Comparison of ENCODE assay signal across 13 cellular contexts in the genomic region with DNA sequence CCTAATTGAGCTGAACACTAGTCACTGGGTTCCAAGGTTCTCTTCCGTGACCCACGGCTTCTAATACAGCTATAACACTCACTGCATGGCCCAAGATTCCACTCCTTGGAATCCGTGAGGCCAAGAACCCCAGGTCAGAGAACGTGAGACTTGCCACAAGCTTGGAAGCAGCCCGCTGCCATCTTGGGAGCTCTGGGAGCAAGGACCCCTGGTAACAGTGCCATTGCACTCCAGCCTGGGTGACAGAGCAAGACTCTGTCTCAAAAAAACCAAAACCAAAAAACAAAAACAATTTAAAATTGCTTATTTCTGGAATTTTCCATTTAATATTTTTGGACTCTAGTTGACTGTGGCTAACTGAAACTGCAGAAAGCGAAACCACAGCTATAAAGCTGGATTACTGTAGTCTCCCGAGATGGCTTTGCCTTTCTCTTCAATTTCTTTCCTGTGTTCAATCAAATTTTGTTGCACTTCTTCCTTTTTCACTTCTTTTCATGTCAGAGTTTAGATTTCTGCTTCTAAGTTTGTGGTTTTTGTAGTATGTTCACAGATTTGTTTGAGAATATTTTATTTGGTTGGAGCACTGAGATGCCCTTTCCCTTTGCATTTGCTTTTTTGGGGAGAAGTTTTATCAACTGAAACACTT. TPM values are rescaled to one million over a fixed set of nuclear protein-coding genes. Genes with fewer than 3 reads are reported as not detected.
DNase-seq lines count a peak whose midpoint lies in the region; ATAC-seq and TF ChIP-seq lines count a peak whose summit lies in the region.
"Had no signal": no experiment of that assay in that cellular context is flagged by ENCODE, and none has a peak within 500 bp of the region (broad histone marks: within the 10 kb centered on the region; RNA-seq: fewer than 3 reads in every experiment).

No MANE protein-coding gene starts in this region.

- peaks cover 3% of the 10 kb centered on the region for H3K9me3 Mint-ChIP-seq in activated naive CD8-positive, alpha-beta T cell treated with anti-CD3 and anti-CD28 coated beads, Interleukin-2, amount 10 ng/mL, durations not matched to agents 7 days and 5 days
- peaks cover 4% of the 10 kb centered on the region for H3K9me3 Mint-ChIP-seq in activated naive CD8-positive, alpha-beta T cell treated with anti-CD3 and anti-CD28 coated beads for 36 hours
- H3K9me3 Mint-ChIP-seq in stimulated activated naive CD8-positive, alpha-beta T cell treated with anti-CD3 and anti-CD28 coated beads, Interleukin-15, amount 100 ng/mL, for 72 hours = no peaks in the 10 kb centered on the region

- no peak overlapping the region for H2AK5ac ChIP-seq in mesenchymal stem cell (ENCODE audit: low read length, severe bottlenecking)

- ATAC-seq in activated naive CD8-positive, alpha-beta T cell treated with anti-CD3 and anti-CD28 coated beads, Interleukin-2, amount 10 ng/mL, durations not matched to agents 7 days and 5 days (ENCODE audit: low read depth) = peak; percentile 14
- ATAC-seq in upper lobe of left lung (ENCODE audit: low FRiP score in 2 of 2) = no peak
- no peak for ATAC-seq in stimulated activated naive CD8-positive, alpha-beta T cell treated with anti-CD3 and anti-CD28 coated beads, Interleukin-15, amount 100 ng/mL, for 72 hours
- ATAC-seq: esophagus mucosa had no signal

- H3K4me3 Mint-ChIP-seq in activated naive CD8-positive, alpha-beta T cell treated with anti-CD3 and anti-CD28 coated beads, Interleukin-2, amount 10 ng/mL, durations not matched to agents 7 days and 5 days = no peak overlapping the region
- H3K4me3 Mint-ChIP-seq in activated naive CD8-positive, alpha-beta T cell treated with anti-CD3 and anti-CD28 coated beads for 36 hours = no peak overlapping the region
- no peak overlapping the region for H3K4me3 Mint-ChIP-seq in stimulated activated naive CD8-positive, alpha-beta T cell treated with anti-CD3 and anti-CD28 coated beads, Interleukin-15, amount 100 ng/mL, for 72 hours

- POLR2A ChIA-PET in activated naive CD8-positive, alpha-beta T cell treated with anti-CD3 and anti-CD28 coated beads, Interleukin-2, amount 10 ng/mL, durations not matched to agents 7 days and 5 days (lab: Charles Lee) = interaction anchor here (0.9 to 4.8 kb wide), 9 partner anchors 9 to 366 kb away, joined by 3 to 125 read pairs (median 4); a partner anchor contains a TSS

- H3K23ac ChIP-seq in mesenchymal stem cell (ENCODE audit: low read length in 2 of 2) = no peak overlapping the region

- peak overlapping the region; percentile 91 for H3K4me2 ChIP-seq in OCI-LY3 (ENCODE audit: low read length)
- H3K4me2 ChIP-seq in mesenchymal stem cell (ENCODE audit: low read length, poor library complexity, severe bottlenecking) = no peak overlapping the region

- no peak overlapping the region for H2BK15ac ChIP-seq in mesenchymal stem cell (ENCODE audit: low read depth, poor library complexity, severe bottlenecking)

- H3K18ac ChIP-seq in mesenchymal stem cell (ENCODE audit: low read depth in 1 of 2, low read length in 2 of 2) = no peak overlapping the region

- H3K4me3 ChIP-seq in OCI-LY3 (ENCODE audit: low read length) = peak overlapping the region; percentile 74
- peak overlapping the region in 1 of 2 experiments; percentile 50 for H3K4me3 ChIP-seq in mesenchymal stem cell (ENCODE audit: insufficient read depth in 1 of 2, low read depth in 1 of 2, low read length in 2 of 2)
- peak overlapping the region in 3 of 4 donors; percentile 12 to 36 (median 15) for H3K4me3 ChIP-seq in upper lobe of left lung

- peaks cover 25% of the 10 kb centered on the region for H3K4me1 Mint-ChIP-seq in activated naive CD8-positive, alpha-beta T cell treated with anti-CD3 and anti-CD28 coated beads, Interleukin-2, amount 10 ng/mL, durations not matched to agents 7 days and 5 days
- H3K4me1 Mint-ChIP-seq in activated naive CD8-positive, alpha-beta T cell treated with anti-CD3 and anti-CD28 coated beads for 36 hours = peaks cover 34% of the 10 kb centered on the region
- H3K4me1 Mint-ChIP-seq in stimulated activated naive CD8-positive, alpha-beta T cell treated with anti-CD3 and anti-CD28 coated beads, Interleukin-15, amount 100 ng/mL, for 72 hours = peaks cover 18% of the 10 kb centered on the region

- no peak for DNase-seq in activated naive CD8-positive, alpha-beta T cell treated with anti-CD3 and anti-CD28 coated beads, Interleukin-2, amount 10 ng/mL, durations not matched to agents 7 days and 5 days
- DNase-seq in activated naive CD8-positive, alpha-beta T cell treated with anti-CD3 and anti-CD28 coated beads for 36 hours = no peak
- DNase-seq in mesenchymal stem cell (peak; percentile 9), upper lobe of left lung (no peak), EL (no peak)
- no peak for DNase-seq in activated CD8-positive, alpha-beta memory T cell treated with anti-CD3 and anti-CD28 coated beads for 24 hours
- DNase-seq in stimulated activated naive CD8-positive, alpha-beta T cell treated with anti-CD3 and anti-CD28 coated beads, Interleukin-15, amount 100 ng/mL, for 72 hours = no peak
- DNase-seq: ACHN, left cardiac atrium, NCI-H524 treated with DMSO at 0.1 percent for 48 hours, trophoblast cell had no signal

- H3K9me3 ChIP-seq in OCI-LY3 (ENCODE audit: insufficient read depth, low read length) (no peaks in the 10 kb centered on the region), mesenchymal stem cell (ENCODE audit: control insufficient read depth, low read length) (peaks cover 7% of the 10 kb centered on the region), upper lobe of left lung (peaks cover 0 to 8% (median 2%) of the 10 kb centered on the region in 4 donors)

- H2AFZ ChIP-seq in OCI-LY3 (ENCODE audit: low read depth, low read length) (no peak overlapping the region), mesenchymal stem cell (ENCODE audit: low read depth, low read length) (no peak overlapping the region)

- H4K91ac ChIP-seq in mesenchymal stem cell (ENCODE audit: low read length) = no peak overlapping the region

- H3K36me3 ChIP-seq in OCI-LY3 (replicated peaks; ENCODE audit: low read depth, low read length) = peaks cover 12% of the 10 kb centered on the region
- peaks cover 2 to 4% of the 10 kb centered on the region in 2 experiments for H3K36me3 ChIP-seq in mesenchymal stem cell (ENCODE audit: control insufficient read depth in 1 of 2, insufficient read depth in 2 of 2, low read depth in 1 of 2, low read length in 2 of 2)
- H3K36me3 ChIP-seq in upper lobe of left lung = no peaks in the 10 kb centered on the region

- H3K9ac ChIP-seq in OCI-LY3 (ENCODE audit: low read length) (peak overlapping the region; percentile 51), mesenchymal stem cell (ENCODE audit: low read length) (peak overlapping the region; percentile 68)

- H4K20me1 ChIP-seq in OCI-LY3 (ENCODE audit: insufficient read depth, low read length) = peaks cover 26% of the 10 kb centered on the region

- H2BK5ac ChIP-seq in mesenchymal stem cell (ENCODE audit: low read depth, low read length, poor library complexity, severe bottlenecking) = no peak overlapping the region

- peaks cover 16% of the 10 kb centered on the region for H3K36me3 Mint-ChIP-seq in activated naive CD8-positive, alpha-beta T cell treated with anti-CD3 and anti-CD28 coated beads, Interleukin-2, amount 10 ng/mL, durations not matched to agents 7 days and 5 days
- peaks cover 22% of the 10 kb centered on the region for H3K36me3 Mint-ChIP-seq in activated naive CD8-positive, alpha-beta T cell treated with anti-CD3 and anti-CD28 coated beads for 36 hours

- peak overlapping the region; percentile 68 for H3K27ac ChIP-seq in OCI-LY3 (ENCODE audit: low read length)
- H3K27ac ChIP-seq in mesenchymal stem cell (ENCODE audit: low read length, poor library complexity, severe bottlenecking) = no peak overlapping the region
- H3K27ac ChIP-seq in upper lobe of left lung = peak overlapping the region in 3 of 4 donors; percentile 0 to 48 (median 2)

- H3K27ac Mint-ChIP-seq in activated naive CD8-positive, alpha-beta T cell treated with anti-CD3 and anti-CD28 coated beads, Interleukin-2, amount 10 ng/mL, durations not matched to agents 7 days and 5 days = no peak overlapping the region
- no peak overlapping the region for H3K27ac Mint-ChIP-seq in activated naive CD8-positive, alpha-beta T cell treated with anti-CD3 and anti-CD28 coated beads for 36 hours
- no peak overlapping the region for H3K27ac Mint-ChIP-seq in stimulated activated naive CD8-positive, alpha-beta T cell treated with anti-CD3 and anti-CD28 coated beads, Interleukin-15, amount 100 ng/mL, for 72 hours

- H2BK12ac ChIP-seq in mesenchymal stem cell (ENCODE audit: low read length in 2 of 2) = no peak overlapping the region

- H3K4ac ChIP-seq in mesenchymal stem cell (ENCODE audit: low read depth in 1 of 2, low read length in 2 of 2) = no peak overlapping the region

- H3K79me1 ChIP-seq in mesenchymal stem cell (replicated peaks; ENCODE audit: low read length, poor library complexity, severe bottlenecking) = peaks cover 15% of the 10 kb centered on the region

- H3K14ac ChIP-seq in mesenchymal stem cell (ENCODE audit: low read length in 2 of 2) = no peak overlapping the region

- peaks cover 63% of the 10 kb centered on the region for H3K79me2 ChIP-seq in OCI-LY3 (ENCODE audit: low read length)

- no peaks in the 10 kb centered on the region for H3K27me3 ChIP-seq in OCI-LY3 (ENCODE audit: low read depth, low read length)
- H3K27me3 ChIP-seq in mesenchymal stem cell (ENCODE audit: control insufficient read depth in 1 of 2, insufficient read depth in 1 of 2, low read length in 2 of 2) = no peaks in the 10 kb centered on the region
- H3K27me3 ChIP-seq in upper lobe of left lung = no peaks in the 10 kb centered on the region

- H4K8ac ChIP-seq in mesenchymal stem cell (ENCODE audit: low read length) = no peak overlapping the region

- no peak for TF ChIP-seq POLR2A in upper lobe of left lung (IDR thresholded peaks at IDR 0.05)

- H3K4me1 ChIP-seq in OCI-LY3 (ENCODE audit: low read length) = peaks cover 24% of the 10 kb centered on the region
- H3K4me1 ChIP-seq in mesenchymal stem cell (ENCODE audit: control insufficient read depth, insufficient read depth, low read depth, low read length) = no peaks in the 10 kb centered on the region
- H3K4me1 ChIP-seq in upper lobe of left lung = peaks cover 0 to 4% (median 0%) of the 10 kb centered on the region in 4 donors

- 97% methylated on average over 7 of the region's 7 CpGs for WGBS in mesenchymal stem cell
- WGBS in upper lobe of left lung, 2 donors = 77% methylated on average over 7 of the region's 7 CpGs

- TF ChIP-seq CTCF in OCI-LY3 (IDR thresholded peaks at IDR 0.05; ENCODE audit: low read depth, low read length) (no peak), upper lobe of left lung (IDR thresholded peaks at IDR 0.05) (no peak)

- no peak overlapping the region for H2BK120ac ChIP-seq in mesenchymal stem cell (ENCODE audit: low read depth, low read length)

- no peaks in the 10 kb centered on the region for H3K27me3 Mint-ChIP-seq in activated naive CD8-positive, alpha-beta T cell treated with anti-CD3 and anti-CD28 coated beads, Interleukin-2, amount 10 ng/mL, durations not matched to agents 7 days and 5 days
- no peaks in the 10 kb centered on the region for H3K27me3 Mint-ChIP-seq in activated naive CD8-positive, alpha-beta T cell treated with anti-CD3 and anti-CD28 coated beads for 36 hours
- no peaks in the 10 kb centered on the region for H3K27me3 Mint-ChIP-seq in stimulated activated naive CD8-positive, alpha-beta T cell treated with anti-CD3 and anti-CD28 coated beads, Interleukin-15, amount 100 ng/mL, for 72 hours

- TF ChIP-seq EP300 in upper lobe of left lung (IDR thresholded peaks at IDR 0.05) = no peak

RNA-seq across cellular contexts. Expression of a gene that starts 44.7 kb away (rescaled TPM):
- 10 to 100 TPM; 63.1 to 65.1 TPM for total RNA-seq in activated naive CD8-positive, alpha-beta T cell treated with anti-CD3 and anti-CD28 coated beads, Interleukin-2, amount 10 ng/mL, durations not matched to agents 7 days and 5 days
- 10 to 100 TPM; 29.2 to 34.7 TPM for total RNA-seq in activated naive CD8-positive, alpha-beta T cell treated with anti-CD3 and anti-CD28 coated beads for 36 hours
- polyA plus RNA-seq in mesenchymal stem cell (2013, experiment 1 of 2) = 5.7 TPM
- polyA plus RNA-seq in mesenchymal stem cell (2013, experiment 2 of 2) = 6.4 TPM
- 10 to 100 TPM; 18.4 to 30.8 (median 25.8) TPM for total RNA-seq in upper lobe of left lung
